10 cellular contexts compared by ENCODE assay signal in the genomic region with DNA sequence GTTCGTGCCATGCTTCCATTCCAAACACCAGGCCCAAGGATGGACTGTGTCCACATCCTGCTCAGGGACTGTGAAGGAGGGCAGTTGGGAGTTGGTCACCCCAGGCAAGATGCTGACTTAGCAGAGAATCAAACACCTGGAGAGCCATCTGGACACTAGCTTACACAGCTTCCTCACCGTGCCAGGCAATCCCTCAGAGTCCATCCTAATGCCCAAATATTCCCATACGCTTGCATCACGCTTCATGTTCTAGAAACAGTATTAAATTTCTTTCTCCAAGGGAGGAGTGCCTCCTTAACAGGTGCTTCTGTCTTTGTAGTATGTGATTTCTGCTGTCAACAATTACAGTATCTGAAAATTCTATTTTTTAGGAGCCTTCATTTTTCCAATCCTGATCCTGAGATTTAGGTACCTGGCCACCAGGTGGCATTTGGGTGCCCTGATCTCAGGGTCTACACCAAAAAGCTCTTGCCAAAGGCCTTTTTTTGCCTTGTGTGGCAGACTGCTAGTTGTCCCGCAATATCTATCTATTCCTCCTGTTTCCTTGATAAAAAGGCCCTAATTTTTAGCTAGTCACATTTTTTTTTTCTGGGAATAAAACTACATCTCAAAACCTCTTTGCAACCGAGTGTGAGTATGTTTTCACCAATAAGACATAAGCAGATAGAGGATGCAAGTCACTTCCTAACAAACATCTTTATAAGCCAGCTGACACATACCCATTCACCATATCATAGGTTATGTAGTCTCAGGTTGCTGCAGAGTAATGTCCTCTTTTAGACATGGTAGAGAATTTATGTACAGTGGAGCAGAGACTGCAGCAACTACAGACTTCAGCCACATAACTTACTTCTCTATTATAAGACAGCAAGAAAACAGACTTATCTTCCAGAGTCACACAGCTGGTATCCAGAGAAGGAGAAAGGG.
DNase-seq lines count a peak whose midpoint lies in the region; ATAC-seq and TF ChIP-seq lines count a peak whose summit lies in the region.
"Had no signal": no experiment of that assay in that cellular context is flagged by ENCODE, and none has a peak within 500 bp of the region (broad histone marks: within the 10 kb centered on the region; RNA-seq: fewer than 3 reads in every experiment).

No MANE protein-coding gene starts in this region.

- H3K4me1 Mint-ChIP-seq in osteocyte (ENCODE audit: unreplicated experiment) = peaks cover 25% of the 10 kb centered on the region
- peaks cover 0 to 4% (median 0%) of the 10 kb centered on the region in 4 donors for H3K4me1 Mint-ChIP-seq in naive thymus-derived CD8-positive, alpha-beta T cell
- H3K4me1 Mint-ChIP-seq: activated CD4-positive, alpha-beta T cell treated with anti-CD3 and anti-CD28 coated beads, Interleukin-2, amount 10 ng/mL, durations not matched to agents 7 days and 5 days had no signal

- H3K9me3 Mint-ChIP-seq in osteocyte (ENCODE audit: unreplicated experiment) = no peaks in the 10 kb centered on the region
- no peaks in the 10 kb centered on the region for H3K9me3 Mint-ChIP-seq in naive thymus-derived CD8-positive, alpha-beta T cell
- H3K9me3 Mint-ChIP-seq: activated CD4-positive, alpha-beta T cell treated with anti-CD3 and anti-CD28 coated beads, Interleukin-2, amount 10 ng/mL, durations not matched to agents 7 days and 5 days had no signal

- ATAC-seq in GM18517 (IDR thresholded peaks at IDR 0.05; ENCODE audit: unreplicated experiment) = no peak
- ATAC-seq in GM19328 (IDR thresholded peaks at IDR 0.05; ENCODE audit: unreplicated experiment) = no peak
- ATAC-seq in naive thymus-derived CD8-positive, alpha-beta T cell = no peak

- no peaks in the 10 kb centered on the region for H3K27me3 Mint-ChIP-seq in osteocyte (ENCODE audit: unreplicated experiment)
- H3K27me3 Mint-ChIP-seq in naive thymus-derived CD8-positive, alpha-beta T cell = no peaks in the 10 kb centered on the region
- H3K27me3 Mint-ChIP-seq: activated CD4-positive, alpha-beta T cell treated with anti-CD3 and anti-CD28 coated beads, Interleukin-2, amount 10 ng/mL, durations not matched to agents 7 days and 5 days had no signal

- H3K27me3 ChIP-seq in dorsolateral prefrontal cortex = no peaks in the 10 kb centered on the region
- H3K27me3 ChIP-seq: vagina had no signal

- H3K27ac ChIP-seq in dorsolateral prefrontal cortex = no peak overlapping the region
- H3K27ac ChIP-seq: vagina had no signal

- DNase-seq in NCI-H1436 (lab: John Stamatoyannopoulos, UW) = peak; percentile 19
- no peak for DNase-seq in NCI-H1436 treated with DMSO at 0.1 percent for 48 hours (lab: John Stamatoyannopoulos, UW)
- peak; percentile 40 for DNase-seq in NCI-H1105 treated with DMSO at 0.1 percent for 48 hours (lab: John Stamatoyannopoulos, UW)
- DNase-seq in dorsolateral prefrontal cortex = no peak
- no peak for DNase-seq in osteocyte (ENCODE audit: extremely low spot score, unreplicated experiment)
- no peak for DNase-seq in naive thymus-derived CD8-positive, alpha-beta T cell
- DNase-seq: activated CD4-positive, alpha-beta T cell treated with anti-CD3 and anti-CD28 coated beads, Interleukin-2, amount 10 ng/mL, durations not matched to agents 7 days and 5 days had no signal

- peaks cover 31% of the 10 kb centered on the region for H3K36me3 Mint-ChIP-seq in osteocyte (ENCODE audit: unreplicated experiment)
- peaks cover 8 to 86% (median 37%) of the 10 kb centered on the region in 3 donors for H3K36me3 Mint-ChIP-seq in naive thymus-derived CD8-positive, alpha-beta T cell

- no peak overlapping the region for H3K4me3 Mint-ChIP-seq in osteocyte (ENCODE audit: unreplicated experiment)
- no peak overlapping the region for H3K4me3 Mint-ChIP-seq in naive thymus-derived CD8-positive, alpha-beta T cell
- H3K4me3 Mint-ChIP-seq: activated CD4-positive, alpha-beta T cell treated with anti-CD3 and anti-CD28 coated beads, Interleukin-2, amount 10 ng/mL, durations not matched to agents 7 days and 5 days had no signal

- no peak overlapping the region for H3K4me3 ChIP-seq in dorsolateral prefrontal cortex
- H3K4me3 ChIP-seq: vagina had no signal

- TF ChIP-seq CTCF in dorsolateral prefrontal cortex (IDR thresholded peaks at IDR 0.05 in 54 of 56, conservative IDR thresholded peaks at IDR 0.05 in 2 of 56; ENCODE audit: low read depth in 1 of 56, partially characterized antibody in 56 of 56) = peak in 36 of 56 donors; percentile 5 to 48 (median 27)
- TF ChIP-seq CTCF in osteocyte (IDR thresholded peaks at IDR 0.05) = peak; percentile 31

- no peak overlapping the region for H3K27ac Mint-ChIP-seq in osteocyte (ENCODE audit: unreplicated experiment)
- no peak overlapping the region for H3K27ac Mint-ChIP-seq in naive thymus-derived CD8-positive, alpha-beta T cell
- H3K27ac Mint-ChIP-seq: activated CD4-positive, alpha-beta T cell treated with anti-CD3 and anti-CD28 coated beads, Interleukin-2, amount 10 ng/mL, durations not matched to agents 7 days and 5 days had no signal

- POLR2A ChIA-PET in naive thymus-derived CD8-positive, alpha-beta T cell (lab: Charles Lee) = interaction anchor here (1.0 kb wide), 1 partner anchor 85 kb away, joined by 3 read pairs; the partner anchor contains the start of gene PREP

- intact Hi-C loops in dorsolateral prefrontal cortex (cut with DNase I) = no loop called here

Comparison
In these comparisons a context has a peak if more than half of its experiments do, and no peak if none do; other contexts are left out.
1. DNase-seq: peak in NCI-H1436 (single experiment) and NCI-H1105 treated with DMSO at 0.1 percent for 48 hours (single experiment); none in NCI-H1436 treated with DMSO at 0.1 percent for 48 hours (single experiment), dorsolateral prefrontal cortex (0 of 10), osteocyte (single experiment) and naive thymus-derived CD8-positive, alpha-beta T cell (0 of 10).